9 cellular contexts compared by ENCODE assay signal in genomic region chr15:45714501-45715488, GRCh38.
DNase-seq lines count a peak whose midpoint lies in the region; ATAC-seq, FAIRE-seq and TF ChIP-seq lines count a peak whose summit lies in the region.
"Had no signal": no experiment of that assay in that cellular context is flagged by ENCODE, and none has a peak within 500 bp of the region (broad histone marks: within the 10 kb centered on the region; RNA-seq: fewer than 3 reads in every experiment).

No MANE protein-coding gene starts in this region.

- no peaks in the 10 kb centered on the region for H3K4me1 ChIP-seq in MM.1S (ENCODE audit: low read length)
- H3K4me1 ChIP-seq in K562 (replicated peaks in 1 of 2; ENCODE audit: control insufficient read depth in 2 of 2, insufficient read depth in 2 of 2, low read length in 2 of 2): peaks cover 0 to 8% of the 10 kb centered on the region in 2 experiments; a peak in 3 of 5 replicates
- H3K4me1 ChIP-seq in spleen: peaks cover 0 to 4% (median 0%) of the 10 kb centered on the region in 6 donors

- H3K4me3 ChIP-seq in MM.1S (ENCODE audit: low read length) (no peak overlapping the region), K562 (no peak overlapping the region), spleen (no peak overlapping the region)
- H3K4me3 ChIP-seq: ovary had no signal

- H3K27me3 ChIP-seq in MM.1S (replicated peaks; ENCODE audit: insufficient read depth, low read length) (no peaks in the 10 kb centered on the region), K562 (ENCODE audit: control insufficient read depth in 2 of 2, insufficient read depth in 2 of 2, low read length in 2 of 2) (no peaks in the 10 kb centered on the region), spleen (replicated peaks in 1 of 7) (peaks cover 0 to 22% (median 12%) of the 10 kb centered on the region in 7 donors)
- H3K27me3 ChIP-seq: ovary had no signal

- WGBS in K562 (ENCODE audit: insufficient coverage, low coverage, missing lambda C conversion rate): 11% methylated on average over 28 of the region's 28 CpGs
- 27 to 38% (median 33%) methylated on average over 28 of the region's 28 CpGs for WGBS in spleen, 5 donors

- no peaks in the 10 kb centered on the region for H3F3A ChIP-seq in MM.1S (ENCODE audit: insufficient read depth, low read length)

- no peak overlapping the region for H3K9ac ChIP-seq in MM.1S (ENCODE audit: low read length)
- no peak overlapping the region for H3K9ac ChIP-seq in K562 (ENCODE audit: insufficient read depth in 1 of 2, low read depth in 2 of 2, low read length in 2 of 2)

- H3K4me2 ChIP-seq in MM.1S (ENCODE audit: low read depth, low read length): no peak overlapping the region; the same call in 1 of the 2 replicates
- H3K4me2 ChIP-seq in K562 (ENCODE audit: insufficient read depth, low read length): no peak overlapping the region

- in situ Hi-C loops in SK-MEL-5 (cut with HindIII; ENCODE audit: low pct_unique_long_range_greater_than_20kb, low sequenced_read_pairs): no loop called here
- in situ Hi-C loops in K562 (cut with MboI): no loop called here

- FAIRE-seq in K562 (lab: Jason Lieb, UNC): peak; percentile 90

- H3K27ac ChIP-seq in MM.1S (ENCODE audit: low read length): no peak overlapping the region
- no peak overlapping the region for H3K27ac ChIP-seq in K562 (ENCODE audit: extremely low read depth, low read depth, low read length)
- no peak overlapping the region for H3K27ac ChIP-seq in spleen
- H3K27ac ChIP-seq: ovary had no signal

- H3K9me1 ChIP-seq in K562 (ENCODE audit: control insufficient read depth, insufficient read depth, low read length): no peaks in the 10 kb centered on the region

- H4K20me1 ChIP-seq in MM.1S (ENCODE audit: insufficient read depth, low read length): no peaks in the 10 kb centered on the region
- H4K20me1 ChIP-seq in K562 (replicated peaks; ENCODE audit: control insufficient read depth, insufficient read depth, low read length): no peaks in the 10 kb centered on the region

- intact Hi-C loops in K562 (cut with micrococcal nuclease): loop anchor here (10.0 kb wide), 1 partner anchor 1480 kb away; no protein-coding TSS in a partner anchor
- intact Hi-C loops in spleen (cut with DNase I; ENCODE audit: low total_unique reads): no loop called here

- H3K79me2 ChIP-seq in MM.1S (ENCODE audit: low read length) (no peaks in the 10 kb centered on the region), K562 (ENCODE audit: control insufficient read depth, insufficient read depth, low read length) (no peaks in the 10 kb centered on the region)

- CTCF ChIA-PET in K562 (lab: Yijun Ruan, JAX; ENCODE audit: low intra/inter-chr PET ratio): interaction anchor here (0.6 to 0.7 kb wide), 2 partner anchors 88 to 520 kb away, joined by 3 read pairs; no protein-coding TSS in a partner anchor

- DNase-seq in AML-193 (lab: John Stamatoyannopoulos, UW): peak; percentile 5 to 37
- peak; percentile 69 for DNase-seq in MM.1S
- DNase-seq in SK-MEL-5 (ENCODE audit: low read depth, low spot score): peak; percentile 71
- DNase-seq in K562 (ENCODE audit: extremely low read depth in 1 of 4, low spot score in 3 of 4): peak; percentile 23 to 60 (median 53)
- DNase-seq in iPS-NIHi7 (ENCODE audit: extremely low spot score): peak; percentile 51
- no peak for DNase-seq in spleen
- no peak for DNase-seq in DMS79 treated with DMSO at 0.1 percent for 48 hours (lab: John Stamatoyannopoulos, UW)

- TF ChIP-seq EP300 in K562 (IDR thresholded peaks at IDR 0.05; ENCODE audit: low read length): no peak

- 0 out of 2 replicates have a peak overlapping the region, but pooled peaks have one; percentile 2 for H2AFZ ChIP-seq in MM.1S (ENCODE audit: low read length)
- 0 out of 2 replicates have a peak overlapping the region, but pooled peaks have one; percentile 44 for H2AFZ ChIP-seq in K562 (ENCODE audit: low read depth, low read length)

- no peak for TF ChIP-seq POLR2A in K562 (conservative IDR thresholded peaks at IDR 0.05)
- no peak for TF ChIP-seq POLR2A in spleen (IDR thresholded peaks at IDR 0.05)

- no peaks in the 10 kb centered on the region for H3K36me3 ChIP-seq in MM.1S (replicated peaks; ENCODE audit: insufficient read depth, low read length)
- H3K36me3 ChIP-seq in K562 (ENCODE audit: control insufficient read depth, insufficient read depth, low read length): no peaks in the 10 kb centered on the region
- no peaks in the 10 kb centered on the region for H3K36me3 ChIP-seq in spleen
- H3K36me3 ChIP-seq: ovary had no signal

- no peaks in the 10 kb centered on the region for H3K9me2 ChIP-seq in MM.1S (replicated peaks; ENCODE audit: insufficient read depth, low read length)

- POLR2A ChIA-PET in K562 (lab: Yijun Ruan, JAX): no interaction called here

- ATAC-seq in GM19023 (IDR thresholded peaks at IDR 0.05; ENCODE audit: unreplicated experiment): peak; percentile 74
- peak; percentile 87 for ATAC-seq in K562

- BruUV-seq in K562 (replicated peaks; lab: Mats Ljungman, UMichigan): no TSS peak

- peak; percentile 36 to 65; a peak in 3 of 4 replicates for TF ChIP-seq RAD21 in K562 (CRISPR knock-in tag; conservative IDR thresholded peaks at IDR 0.05 in 1 of 2, IDR thresholded peaks at IDR 0.05 in 1 of 2)

- no peaks in the 10 kb centered on the region for H3K9me3 ChIP-seq in MM.1S (replicated peaks; ENCODE audit: insufficient read depth, low read length)
- H3K9me3 ChIP-seq in K562 (replicated peaks; ENCODE audit: control insufficient read depth, insufficient read depth, low read depth, low read length): no peaks in the 10 kb centered on the region
- no peaks in the 10 kb centered on the region for H3K9me3 ChIP-seq in spleen
- H3K9me3 ChIP-seq: ovary had no signal

- TF ChIP-seq CTCF in MM.1S (IDR thresholded peaks at IDR 0.05; ENCODE audit: low read length): peak; percentile 93
- TF ChIP-seq CTCF in K562 (IDR thresholded peaks at IDR 0.05 in 2 of 3, conservative IDR thresholded peaks at IDR 0.05 in 1 of 3; ENCODE audit: insufficient read depth in 2 of 3, low read depth in 1 of 3, low read length in 3 of 3): peak; percentile 75 to 86 (median 84)
- TF ChIP-seq CTCF in spleen (IDR thresholded peaks at IDR 0.05 in 8 of 11, conservative IDR thresholded peaks at IDR 0.05 in 3 of 11): peak; percentile 32 to 81 (median 66)

TF ChIP-seq in K562, 482 proteins besides CTCF, POLR2A, EP300 and RAD21 (continues in another document):
- TF ChIP-seq HINFP (tag; conservative IDR thresholded peaks at IDR 0.05; ENCODE audit: low read depth): no peak
- TF ChIP-seq L3MBTL2 (IDR thresholded peaks at IDR 0.05): peak; percentile 88
- TF ChIP-seq, protein P1, sequence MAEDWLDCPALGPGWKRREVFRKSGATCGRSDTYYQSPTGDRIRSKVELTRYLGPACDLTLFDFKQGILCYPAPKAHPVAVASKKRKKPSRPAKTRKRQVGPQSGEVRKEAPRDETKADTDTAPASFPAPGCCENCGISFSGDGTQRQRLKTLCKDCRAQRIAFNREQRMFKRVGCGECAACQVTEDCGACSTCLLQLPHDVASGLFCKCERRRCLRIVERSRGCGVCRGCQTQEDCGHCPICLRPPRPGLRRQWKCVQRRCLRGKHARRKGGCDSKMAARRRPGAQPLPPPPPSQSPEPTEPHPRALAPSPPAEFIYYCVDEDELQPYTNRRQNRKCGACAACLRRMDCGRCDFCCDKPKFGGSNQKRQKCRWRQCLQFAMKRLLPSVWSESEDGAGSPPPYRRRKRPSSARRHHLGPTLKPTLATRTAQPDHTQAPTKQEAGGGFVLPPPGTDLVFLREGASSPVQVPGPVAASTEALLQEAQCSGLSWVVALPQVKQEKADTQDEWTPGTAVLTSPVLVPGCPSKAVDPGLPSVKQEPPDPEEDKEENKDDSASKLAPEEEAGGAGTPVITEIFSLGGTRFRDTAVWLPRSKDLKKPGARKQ (CRISPR knock-in tag; IDR thresholded peaks at IDR 0.05): no peak
- no peak for TF ChIP-seq YY1 (IDR thresholded peaks at IDR 0.05; ENCODE audit: borderline replicate concordance in 1 of 3, control insufficient read depth in 1 of 3, extremely low read depth in 1 of 3, insufficient read depth in 3 of 3, insufficient read length in 1 of 3, insufficient replicate concordance in 2 of 3, low read depth in 1 of 3, low read length in 2 of 3)
- TF ChIP-seq ZNF134 (CRISPR knock-in tag; conservative IDR thresholded peaks at IDR 0.05): no peak
- no peak for TF ChIP-seq SNRNP70 (optimal IDR thresholded peaks at IDR 0.05; ENCODE audit: low read depth, low read length)
- TF ChIP-seq NELFE (IDR thresholded peaks at IDR 0.05; ENCODE audit: insufficient read depth, insufficient read length): no peak
- TF ChIP-seq BRCA1 (IDR thresholded peaks at IDR 0.05): no peak
- no peak for TF ChIP-seq BRCA1 (CRISPR knock-in tag; IDR thresholded peaks at IDR 0.05)
- no peak for TF ChIP-seq ZNF263 (CRISPR knock-in tag; IDR thresholded peaks at IDR 0.05; ENCODE audit: borderline replicate concordance)
- no peak for TF ChIP-seq RBM15 (IDR thresholded peaks at IDR 0.05; ENCODE audit: insufficient read depth, low read length)
- no peak for TF ChIP-seq ZSCAN32 (CRISPR knock-in tag; IDR thresholded peaks at IDR 0.05)
- TF ChIP-seq ZNF764 (CRISPR knock-in tag; IDR thresholded peaks at IDR 0.05; ENCODE audit: low read depth): no peak
- no peak for TF ChIP-seq ATF1 (CRISPR knock-in tag; IDR thresholded peaks at IDR 0.05)
- TF ChIP-seq ATF1 (tag; IDR thresholded peaks at IDR 0.05): peak; percentile 41
- no peak for TF ChIP-seq FOXK1 (CRISPR knock-in tag; IDR thresholded peaks at IDR 0.05; ENCODE audit: borderline replicate concordance)
- TF ChIP-seq ZNF184 (CRISPR knock-in tag; IDR thresholded peaks at IDR 0.05): no peak

Comparison
In these comparisons a context has a peak if more than half of its experiments do, and no peak if none do; other contexts are left out.
1. DNase-seq: peak in AML-193 (2 of 2), MM.1S (single experiment), SK-MEL-5 (single experiment), K562 (4 of 4) and iPS-NIHi7 (single experiment); none in spleen (single experiment) and DMS79 treated with DMSO at 0.1 percent for 48 hours (single experiment).
2. Peak in every context shown above with its lines, with median percentiles within 50 percentile points of each other: CTCF ChIP-seq.